8 cellular contexts compared by ENCODE assay signal in genomic region chr10:61902448-61903183, GRCh38. TPM values are rescaled to one million over a fixed set of nuclear protein-coding genes. Genes with fewer than 3 reads are reported as not detected.
DNase-seq lines count a peak whose midpoint lies in the region; ATAC-seq, FAIRE-seq and TF ChIP-seq lines count a peak whose summit lies in the region.

No MANE protein-coding gene starts in this region.

- H3K27ac ChIP-seq in SJSA1: peak overlapping the region; percentile 8
- H3K27ac ChIP-seq in cardiac muscle cell: no peak overlapping the region
- H3K27ac ChIP-seq in ovary: peak overlapping the region; percentile 59 to 79

- no peaks in the 10 kb centered on the region for H3K27me3 Mint-ChIP-seq in activated naive CD8-positive, alpha-beta T cell treated with anti-CD3 and anti-CD28 coated beads, Interleukin-2, amount 10 ng/mL, durations not matched to agents 7 days and 5 days

- TF ChIP-seq EP300 in ovary (IDR thresholded peaks at IDR 0.05): no peak

- peak overlapping the region; percentile 95 for H3K4me3 Mint-ChIP-seq in activated naive CD8-positive, alpha-beta T cell treated with anti-CD3 and anti-CD28 coated beads, Interleukin-2, amount 10 ng/mL, durations not matched to agents 7 days and 5 days

- 0 to 1% (median 0%) methylated on average over 23 to 24 of the region's 24 CpGs for WGBS in ovary, 3 donors

- FAIRE-seq in urothelium cell line (lab: Jason Lieb, UNC): no peak

- H3K9me3 ChIP-seq in SJSA1 (replicated peaks) (no peaks in the 10 kb centered on the region), cardiac muscle cell (ENCODE audit: low read depth) (no peaks in the 10 kb centered on the region), ovary (no peaks in the 10 kb centered on the region)

- H3K4me3 ChIP-seq in SJSA1: peak overlapping the region; percentile 74
- peak overlapping the region; percentile 77 for H3K4me3 ChIP-seq in cardiac muscle cell
- H3K4me3 ChIP-seq in ovary: peak overlapping the region; percentile 45

- TF ChIP-seq CTCF in cardiac muscle cell (IDR thresholded peaks at IDR 0.05; ENCODE audit: low read depth, low read length) (peak; percentile 38), ovary (IDR thresholded peaks at IDR 0.05) (no peak)

- no peak for TF ChIP-seq POLR2A in ovary (IDR thresholded peaks at IDR 0.05)

- peaks cover 40% of the 10 kb centered on the region for H3K4me1 Mint-ChIP-seq in activated naive CD8-positive, alpha-beta T cell treated with anti-CD3 and anti-CD28 coated beads, Interleukin-2, amount 10 ng/mL, durations not matched to agents 7 days and 5 days

- H3K27me3 ChIP-seq in SJSA1 (replicated peaks) (no peaks in the 10 kb centered on the region), cardiac muscle cell (peaks cover 30% of the 10 kb centered on the region), ovary (no peaks in the 10 kb centered on the region)

- DNase-seq in NCI-H1092 treated with DMSO at 0.1 percent for 48 hours (lab: John Stamatoyannopoulos, UW) (peak; percentile 68), NCI-H1092 (lab: John Stamatoyannopoulos, UW) (no peak), SJSA1 (ENCODE audit: low read depth in 1 of 2, low spot score in 2 of 2) (peak; percentile 51 to 79), cardiac muscle cell (ENCODE audit: low read depth in 1 of 2, low spot score in 1 of 2) (peak; percentile 49 to 75), ovary (peak in 4 of 5 donors; percentile 23 to 54 (median 34)), urothelium cell line (ENCODE audit: low spot score) (peak; percentile 52)
- peak; percentile 48 for DNase-seq in activated naive CD8-positive, alpha-beta T cell treated with anti-CD3 and anti-CD28 coated beads, Interleukin-2, amount 10 ng/mL, durations not matched to agents 7 days and 5 days

- H3K27ac Mint-ChIP-seq in activated naive CD8-positive, alpha-beta T cell treated with anti-CD3 and anti-CD28 coated beads, Interleukin-2, amount 10 ng/mL, durations not matched to agents 7 days and 5 days: peak overlapping the region; percentile 97

- H3K4me1 ChIP-seq in SJSA1 (replicated peaks) (peaks cover 33% of the 10 kb centered on the region), cardiac muscle cell (ENCODE audit: low read depth) (no peaks in the 10 kb centered on the region), ovary (ENCODE audit: insufficient read depth) (no peaks in the 10 kb centered on the region)

- intact Hi-C loops in ovary (cut with DNase I): loop anchor here in 2 of 4 donors (5.0 to 10.0 kb wide), 4 partner anchors 92 to 342 kb away; no protein-coding TSS in a partner anchor

- H3K36me3 Mint-ChIP-seq in activated naive CD8-positive, alpha-beta T cell treated with anti-CD3 and anti-CD28 coated beads, Interleukin-2, amount 10 ng/mL, durations not matched to agents 7 days and 5 days: peaks cover 9% of the 10 kb centered on the region

- ATAC-seq in HG03571 (IDR thresholded peaks at IDR 0.05; ENCODE audit: unreplicated experiment): peak; percentile 1
- ATAC-seq in activated naive CD8-positive, alpha-beta T cell treated with anti-CD3 and anti-CD28 coated beads, Interleukin-2, amount 10 ng/mL, durations not matched to agents 7 days and 5 days (ENCODE audit: low read depth): peak; percentile 24

- H3K36me3 ChIP-seq in SJSA1 (peaks cover 16% of the 10 kb centered on the region), cardiac muscle cell (no peaks in the 10 kb centered on the region), ovary (no peaks in the 10 kb centered on the region)

- POLR2A ChIA-PET in activated naive CD8-positive, alpha-beta T cell treated with anti-CD3 and anti-CD28 coated beads, Interleukin-2, amount 10 ng/mL, durations not matched to agents 7 days and 5 days (lab: Charles Lee): interaction anchor here (0.6 to 4.2 kb wide), 23 partner anchors 13 to 831 kb away, joined by 3 to 22 read pairs (median 5); no protein-coding TSS in a partner anchor

- H3K9me3 Mint-ChIP-seq in activated naive CD8-positive, alpha-beta T cell treated with anti-CD3 and anti-CD28 coated beads, Interleukin-2, amount 10 ng/mL, durations not matched to agents 7 days and 5 days: no peaks in the 10 kb centered on the region

RNA-seq across cellular contexts. Expression of gene ARID5B, which starts 1.1 kb away (rescaled TPM):
- total RNA-seq in SJSA1 (2014; rRNA removed; shearing (Covaris generic)): 15.5 and 34.0 TPM in 2 replicates
- 10 to 100 TPM; 25.4 to 26.1 TPM for total RNA-seq in activated naive CD8-positive, alpha-beta T cell treated with anti-CD3 and anti-CD28 coated beads, Interleukin-2, amount 10 ng/mL, durations not matched to agents 7 days and 5 days
- 4.3 and 4.9 TPM in 2 replicates for total RNA-seq in cardiac muscle cell
- 4.3 and 7.8 TPM in 2 replicates for polyA plus RNA-seq in cardiac muscle cell
- 10 to 100 TPM; 20.1 to 61.8 (median 38.6) TPM for total RNA-seq in ovary
- polyA plus RNA-seq in ovary: 10 to 100 TPM; 18.3 to 24.0 TPM
